Comparison of ENCODE assay signal across 33 cellular contexts in genomic region chr20:23607497-23608245, GRCh38. TPM values are rescaled to one million over a fixed set of nuclear protein-coding genes. Genes with fewer than 3 reads are reported as not detected.
"Had no signal": no experiment of that assay in that cellular context is flagged by ENCODE, and none has a peak within 500 bp of the region (broad histone marks: within the 10 kb centered on the region; RNA-seq: fewer than 3 reads in every experiment).

No MANE protein-coding gene starts in this region.

- H3K9me3 Mint-ChIP-seq: activated naive CD4-positive, alpha-beta T cell treated with anti-CD3 and anti-CD28 coated beads for 36 hours; activated naive CD4-positive, alpha-beta T cell treated with anti-CD3 and anti-CD28 coated beads, Interleukin-2, amount 50 U/mL, for 72 hours; activated T-cell treated with anti-CD3 and anti-CD28 coated beads, Interleukin-2, amount 50 U/mL, for 4 hours; activated T-helper 1 cell treated with anti-CD3 and anti-CD28 coated beads, Interleukin-12 subunit alpha, Interleukin-12 subunit beta, Interleukin-2, Interleukin-4 antibody, amounts not matched to agents 30 ng/mL and 10 ng/mL and 1 ng/mL, durations not matched to agents 14 hours and 24 hours and 36 hours had no signal

- H3K27ac ChIP-seq: adrenal gland, body of pancreas, breast epithelium, SJCRH30, SK-N-MC, WERI-Rb-1 had no signal

- H3K27ac Mint-ChIP-seq: activated CD8-positive, alpha-beta T cell treated with anti-CD3 and anti-CD28 coated beads, Interleukin-2, amount 10 ng/mL, durations not matched to agents 7 days and 5 days; activated naive CD4-positive, alpha-beta T cell treated with anti-CD3 and anti-CD28 coated beads for 36 hours; activated naive CD4-positive, alpha-beta T cell treated with anti-CD3 and anti-CD28 coated beads, Interleukin-2, amount 50 U/mL, for 72 hours; activated T-helper 1 cell treated with anti-CD3 and anti-CD28 coated beads, Interleukin-12 subunit alpha, Interleukin-12 subunit beta, Interleukin-2, Interleukin-4 antibody, amounts not matched to agents 30 ng/mL and 10 ng/mL and 1 ng/mL, durations not matched to agents 14 hours and 24 hours and 36 hours had no signal

- H3K9me3 ChIP-seq: adrenal gland, body of pancreas, breast epithelium, SJCRH30 had no signal

- H3K36me3 ChIP-seq: adrenal gland, breast epithelium, SJCRH30, WERI-Rb-1 had no signal

- H3K4me3 Mint-ChIP-seq: activated CD8-positive, alpha-beta T cell treated with anti-CD3 and anti-CD28 coated beads, Interleukin-2, amount 10 ng/mL, durations not matched to agents 7 days and 5 days; activated naive CD4-positive, alpha-beta T cell treated with anti-CD3 and anti-CD28 coated beads for 36 hours; activated T-cell treated with anti-CD3 and anti-CD28 coated beads, Interleukin-2, amount 50 U/mL, for 4 hours; activated T-helper 1 cell treated with anti-CD3 and anti-CD28 coated beads, Interleukin-12 subunit alpha, Interleukin-12 subunit beta, Interleukin-2, Interleukin-4 antibody, amounts not matched to agents 30 ng/mL and 10 ng/mL and 1 ng/mL, durations not matched to agents 14 hours and 24 hours and 36 hours had no signal

- ATAC-seq: activated T-cell treated with anti-CD3 and anti-CD28 coated beads, Interleukin-2, amount 50 U/mL, for 4 hours; body of pancreas; Panc1 had no signal

- DNase-seq: activated CD4-positive, alpha-beta T cell treated with anti-CD3 and anti-CD28 coated beads for 1 hour; activated CD4-positive, alpha-beta T cell treated with anti-CD3 and anti-CD28 coated beads for 48 hours; activated CD4-positive, alpha-beta T cell treated with anti-CD3 and anti-CD28 coated beads, Interleukin-2, amount 50 U/mL, for 4 hours; activated CD4-positive, CD25-positive, alpha-beta regulatory T cell; activated CD8-positive, alpha-beta T cell treated with anti-CD3 and anti-CD28 coated beads, Interleukin-2, amount 10 ng/mL, durations not matched to agents 7 days and 5 days; activated gamma-delta T cell treated with Interleukin-2 at 50 U/mL for 16 hours; activated naive CD4-positive, alpha-beta T cell treated with anti-CD3 and anti-CD28 coated beads for 36 hours; activated T-cell treated with anti-CD3 and anti-CD28 coated beads for 4 hours; activated T-cell treated with anti-CD3 and anti-CD28 coated beads, Interleukin-2, amount 50 U/mL, for 4 hours; adrenal gland; body of pancreas; NCI-H1105; NCI-H1417 treated with DMSO at 0.1 percent for 48 hours; NCI-H1694; NCI-H1930; NCI-H345; NCI-H524 treated with DMSO at 0.1 percent for 48 hours; SHP77; T1000; WERI-Rb-1 had no signal

- H3K27me3 ChIP-seq: adrenal gland, body of pancreas, breast epithelium had no signal

- H3K4me3 ChIP-seq: adrenal gland, body of pancreas, breast epithelium, SJCRH30, SK-N-MC had no signal

- H3K4me1 ChIP-seq: adrenal gland, body of pancreas, breast epithelium, SJCRH30 had no signal

- H3K36me3 Mint-ChIP-seq: activated naive CD4-positive, alpha-beta T cell treated with anti-CD3 and anti-CD28 coated beads, Interleukin-2, amount 50 U/mL, for 72 hours had no signal

RNA-seq across cellular contexts. Expression of gene CST9, which starts 2.0 kb away (rescaled TPM):
- total RNA-seq: activated CD8-positive, alpha-beta T cell treated with anti-CD3 and anti-CD28 coated beads, Interleukin-2, amount 10 ng/mL, durations not matched to agents 7 days and 5 days; activated naive CD4-positive, alpha-beta T cell treated with anti-CD3 and anti-CD28 coated beads for 36 hours; activated naive CD4-positive, alpha-beta T cell treated with anti-CD3 and anti-CD28 coated beads, Interleukin-2, amount 50 U/mL, for 72 hours; activated T-cell treated with anti-CD3 and anti-CD28 coated beads, Interleukin-2, amount 50 U/mL, for 4 hours; activated T-helper 1 cell treated with anti-CD3 and anti-CD28 coated beads, Interleukin-12 subunit alpha, Interleukin-12 subunit beta, Interleukin-2, Interleukin-4 antibody, amounts not matched to agents 30 ng/mL and 10 ng/mL and 1 ng/mL, durations not matched to agents 14 hours and 24 hours and 36 hours; adrenal gland; astrocyte; cardiac septum; M059J; NCI-H460; RPMI7951; SJCRH30; T-helper 1 cell treated with Interleukin-12 subunit alpha and Interleukin-12 subunit beta and Interleukin-4 antibody, amounts not matched to agents 30 ng/mL and 1 ng/mL, for 36 hours; T-helper 2 cell treated with Interferon-gamma antibody and Interleukin-4, amounts not matched to agents 100 ng/mL and 5 ng/mL, for 36 hours had no signal
- polyA plus RNA-seq: adrenal gland had no signal

RNA-seq across cellular contexts. Expression of gene CST9L, which starts 39.4 kb away (rescaled TPM):
- total RNA-seq: activated CD8-positive, alpha-beta T cell treated with anti-CD3 and anti-CD28 coated beads, Interleukin-2, amount 10 ng/mL, durations not matched to agents 7 days and 5 days; activated naive CD4-positive, alpha-beta T cell treated with anti-CD3 and anti-CD28 coated beads for 36 hours; activated naive CD4-positive, alpha-beta T cell treated with anti-CD3 and anti-CD28 coated beads, Interleukin-2, amount 50 U/mL, for 72 hours; activated T-cell treated with anti-CD3 and anti-CD28 coated beads, Interleukin-2, amount 50 U/mL, for 4 hours; activated T-helper 1 cell treated with anti-CD3 and anti-CD28 coated beads, Interleukin-12 subunit alpha, Interleukin-12 subunit beta, Interleukin-2, Interleukin-4 antibody, amounts not matched to agents 30 ng/mL and 10 ng/mL and 1 ng/mL, durations not matched to agents 14 hours and 24 hours and 36 hours; adrenal gland; astrocyte; body of pancreas; breast epithelium; cardiac septum; M059J; NCI-H460; RPMI7951; SJCRH30; T-helper 1 cell treated with Interleukin-12 subunit alpha and Interleukin-12 subunit beta and Interleukin-4 antibody, amounts not matched to agents 30 ng/mL and 1 ng/mL, for 36 hours; T-helper 2 cell treated with Interferon-gamma antibody and Interleukin-4, amounts not matched to agents 100 ng/mL and 5 ng/mL, for 36 hours had no signal
- polyA plus RNA-seq: adrenal gland had no signal
